ENCODE assay signal across 8 cellular contexts in genomic region chr15:98853593-98854420, GRCh38.
DNase-seq lines count a peak whose midpoint lies in the region; ATAC-seq, FAIRE-seq and TF ChIP-seq lines count a peak whose summit lies in the region.

No MANE protein-coding gene starts in this region.

- H3K9me3 Mint-ChIP-seq in activated naive CD4-positive, alpha-beta T cell treated with anti-CD3 and anti-CD28 coated beads, Interleukin-2, amount 10 ng/mL, durations not matched to agents 7 days and 5 days: no peaks in the 10 kb centered on the region
- no peaks in the 10 kb centered on the region for H3K9me3 Mint-ChIP-seq in astrocyte (ENCODE audit: unreplicated experiment)
- no peaks in the 10 kb centered on the region for H3K9me3 Mint-ChIP-seq in type B pancreatic cell

- no peak for FAIRE-seq in astrocyte (lab: Jason Lieb, UNC)

- H3K9me3 ChIP-seq in astrocyte (ENCODE audit: insufficient read depth, low read depth, low read length) (no peaks in the 10 kb centered on the region), left lung (no peaks in the 10 kb centered on the region)

- ATAC-seq in left lung (peak; percentile 49), GM21529 (IDR thresholded peaks at IDR 0.05; ENCODE audit: unreplicated experiment) (no peak), GM18909 (IDR thresholded peaks at IDR 0.05; ENCODE audit: poor library complexity, unreplicated experiment) (no peak)

- peak overlapping the region; percentile 88 for H3K9ac ChIP-seq in astrocyte (ENCODE audit: low read length)

- H3K4me1 ChIP-seq in astrocyte (ENCODE audit: insufficient read depth, low read length): peaks cover 72% of the 10 kb centered on the region
- peaks cover 25 to 75% of the 10 kb centered on the region in 2 donors for H3K4me1 ChIP-seq in left lung

- peaks cover 92% of the 10 kb centered on the region for H3K79me2 ChIP-seq in astrocyte (ENCODE audit: insufficient read depth, low read length)

- peak overlapping the region; percentile 71 for H3K27ac ChIP-seq in astrocyte (ENCODE audit: low read depth, low read length)
- peak overlapping the region; percentile 85 to 94 for H3K27ac ChIP-seq in left lung

- intact Hi-C loops in left lung (cut with DNase I): no loop called here

- TF ChIP-seq CTCF in astrocyte (IDR thresholded peaks at IDR 0.05; ENCODE audit: insufficient read depth, low read depth, low read length): no peak
- TF ChIP-seq CTCF in left lung (IDR thresholded peaks at IDR 0.05): no peak
- TF ChIP-seq CTCF in type B pancreatic cell (conservative IDR thresholded peaks at IDR 0.05): peak; percentile 3

- H2AFZ ChIP-seq in astrocyte (ENCODE audit: low read depth, low read length): no peak overlapping the region

- no peak for DNase-seq in activated naive CD4-positive, alpha-beta T cell treated with anti-CD3 and anti-CD28 coated beads, Interleukin-2, amount 10 ng/mL, durations not matched to agents 7 days and 5 days
- no peak for DNase-seq in activated naive CD4-positive, alpha-beta T cell (lab: John Stamatoyannopoulos, UW)
- DNase-seq in astrocyte (ENCODE audit: low read depth) (no peak), left lung (peak in 1 of 2 donors; percentile 51), type B pancreatic cell (ENCODE audit: extremely low spot score, unreplicated experiment) (no peak)
- no peak for DNase-seq in stimulated activated naive CD4-positive, alpha-beta T cell treated with Interleukin-2 at 50 U/mL for 16 hours (lab: John Stamatoyannopoulos, UW)

- CTCF ChIA-PET in activated naive CD4-positive, alpha-beta T cell treated with anti-CD3 and anti-CD28 coated beads, Interleukin-2, amount 10 ng/mL, durations not matched to agents 7 days and 5 days (lab: Charles Lee): no interaction called here

- H3K27me3 ChIP-seq in astrocyte (ENCODE audit: insufficient read depth, low read length): no peaks in the 10 kb centered on the region
- no peaks in the 10 kb centered on the region for H3K27me3 ChIP-seq in left lung

- no peak overlapping the region for H3K4me3 ChIP-seq in astrocyte (ENCODE audit: insufficient read depth, low read depth, low read length)
- peak overlapping the region in 1 of 2 donors; percentile 73 for H3K4me3 ChIP-seq in left lung

- H3K4me1 Mint-ChIP-seq in activated naive CD4-positive, alpha-beta T cell treated with anti-CD3 and anti-CD28 coated beads, Interleukin-2, amount 10 ng/mL, durations not matched to agents 7 days and 5 days: peaks cover 55% of the 10 kb centered on the region
- H3K4me1 Mint-ChIP-seq in astrocyte (ENCODE audit: low read depth, unreplicated experiment) (peaks cover 82% of the 10 kb centered on the region), type B pancreatic cell (ENCODE audit: unreplicated experiment) (peaks cover 70% of the 10 kb centered on the region)

- H3K36me3 Mint-ChIP-seq in activated naive CD4-positive, alpha-beta T cell treated with anti-CD3 and anti-CD28 coated beads, Interleukin-2, amount 10 ng/mL, durations not matched to agents 7 days and 5 days: no peaks in the 10 kb centered on the region
- H3K36me3 Mint-ChIP-seq in astrocyte (ENCODE audit: low read depth, unreplicated experiment) (no peaks in the 10 kb centered on the region), type B pancreatic cell (no peaks in the 10 kb centered on the region)

- H3K36me3 ChIP-seq in astrocyte (ENCODE audit: insufficient read depth, low read length): no peaks in the 10 kb centered on the region
- H3K36me3 ChIP-seq in left lung: no peaks in the 10 kb centered on the region

- H3K27me3 Mint-ChIP-seq in activated naive CD4-positive, alpha-beta T cell treated with anti-CD3 and anti-CD28 coated beads, Interleukin-2, amount 10 ng/mL, durations not matched to agents 7 days and 5 days: no peaks in the 10 kb centered on the region
- no peaks in the 10 kb centered on the region for H3K27me3 Mint-ChIP-seq in astrocyte (ENCODE audit: low read depth, unreplicated experiment)
- no peaks in the 10 kb centered on the region for H3K27me3 Mint-ChIP-seq in type B pancreatic cell

- H3K4me3 Mint-ChIP-seq in activated naive CD4-positive, alpha-beta T cell treated with anti-CD3 and anti-CD28 coated beads, Interleukin-2, amount 10 ng/mL, durations not matched to agents 7 days and 5 days: peak overlapping the region; percentile 90
- H3K4me3 Mint-ChIP-seq in astrocyte (ENCODE audit: unreplicated experiment): peak overlapping the region; percentile 90
- peak overlapping the region; percentile 90 for H3K4me3 Mint-ChIP-seq in type B pancreatic cell

- H3K27ac Mint-ChIP-seq in activated naive CD4-positive, alpha-beta T cell treated with anti-CD3 and anti-CD28 coated beads, Interleukin-2, amount 10 ng/mL, durations not matched to agents 7 days and 5 days: peak overlapping the region; percentile 97
- peak overlapping the region; percentile 92 for H3K27ac Mint-ChIP-seq in astrocyte (ENCODE audit: unreplicated experiment)
- peak overlapping the region; percentile 90 for H3K27ac Mint-ChIP-seq in type B pancreatic cell

- peak overlapping the region; percentile 95 for H3K4me2 ChIP-seq in astrocyte (ENCODE audit: low read length)

- H4K20me1 ChIP-seq in astrocyte (ENCODE audit: insufficient read depth, low read length): peaks cover 37% of the 10 kb centered on the region
